Comparison of ENCODE assay signal across 10 cellular contexts in the genomic region with DNA sequence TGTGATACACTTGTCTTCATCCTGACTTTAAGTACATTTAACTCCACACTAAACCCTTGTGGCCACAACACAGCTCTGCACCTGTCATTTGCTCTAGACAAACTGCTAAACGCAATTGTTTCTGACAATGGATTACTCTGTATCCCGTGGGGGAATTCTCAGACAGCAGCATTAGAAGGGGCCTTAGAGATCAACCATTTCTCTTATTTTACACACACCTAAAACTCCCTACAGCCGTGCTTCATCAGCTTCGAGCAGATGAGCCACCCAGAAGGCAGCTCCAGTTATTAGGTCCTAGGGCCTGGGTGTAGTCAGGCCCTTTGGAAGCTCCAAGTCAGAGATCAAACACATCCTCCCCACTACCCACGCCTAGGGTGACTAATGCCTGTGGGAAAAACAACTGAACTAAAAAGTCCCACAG. TPM values are rescaled to one million over a fixed set of nuclear protein-coding genes. Genes with fewer than 3 reads are reported as not detected.
DNase-seq lines count a peak whose midpoint lies in the region; ATAC-seq and TF ChIP-seq lines count a peak whose summit lies in the region.
"Had no signal": no experiment of that assay in that cellular context is flagged by ENCODE, and none has a peak within 500 bp of the region (broad histone marks: within the 10 kb centered on the region; RNA-seq: fewer than 3 reads in every experiment).

No MANE protein-coding gene starts in this region.

- H3K27ac ChIP-seq in OCI-LY3 (ENCODE audit: low read length), result peak overlapping the region; percentile 75

- H3K4me3 ChIP-seq in BE2C (ENCODE audit: low read depth, low read length), result no peak overlapping the region
- peak overlapping the region; percentile 94; the same call in 1 of the 2 replicates for H3K4me3 ChIP-seq in OCI-LY3 (ENCODE audit: low read length)

- H3K36me3 ChIP-seq in BE2C (no peaks in the 10 kb centered on the region), OCI-LY3 (replicated peaks; ENCODE audit: low read depth, low read length) (peaks cover 27% of the 10 kb centered on the region)

- no peak for DNase-seq in BE2C
- no peak for DNase-seq in GM13977 (ENCODE audit: low spot score)
- DNase-seq in fibroblast of peridontal ligament (ENCODE audit: extremely low read depth), result peak; percentile 43
- DNase-seq in anterior cingulate cortex (lab: John Stamatoyannopoulos, UW), result no peak
- no peak for DNase-seq in GM19238 (ENCODE audit: insufficient read length, low spot score)
- DNase-seq in NCI-H2029 (lab: John Stamatoyannopoulos, UW), result no peak
- DNase-seq: activated CD8-positive, alpha-beta memory T cell treated with anti-CD3 and anti-CD28 coated beads for 24 hours; KG1 had no signal

- TF ChIP-seq CTCF in BE2C (IDR thresholded peaks at IDR 0.05; ENCODE audit: low read depth, low read length), result peak; percentile 23
- peak; percentile 28 for TF ChIP-seq CTCF in GM13977 (IDR thresholded peaks at IDR 0.05; ENCODE audit: extremely low read depth, insufficient read depth, missing control alignments)
- peak; percentile 55 for TF ChIP-seq CTCF in OCI-LY3 (IDR thresholded peaks at IDR 0.05; ENCODE audit: low read depth, low read length)

- no peaks in the 10 kb centered on the region for H3K4me1 ChIP-seq in BE2C
- H3K4me1 ChIP-seq in OCI-LY3 (ENCODE audit: low read length), result peaks cover 66% of the 10 kb centered on the region

- H3K9me3 ChIP-seq in BE2C, result no peaks in the 10 kb centered on the region
- no peaks in the 10 kb centered on the region; the same call in 1 of the 2 replicates for H3K9me3 ChIP-seq in OCI-LY3 (ENCODE audit: insufficient read depth, low read length)

- in situ Hi-C loops in GM13977 (cut with MboI; ENCODE audit: low pct_unique_long_range_greater_than_20kb, low sequenced_read_pairs, unreplicated experiment), result no loop called here

- H4K20me1 ChIP-seq in OCI-LY3 (ENCODE audit: insufficient read depth, low read length), result no peaks in the 10 kb centered on the region

- peak overlapping the region; percentile 82 for H3K4me2 ChIP-seq in OCI-LY3 (ENCODE audit: low read length)

- H3K27me3 ChIP-seq in BE2C (no peaks in the 10 kb centered on the region), OCI-LY3 (ENCODE audit: low read depth, low read length) (no peaks in the 10 kb centered on the region)

- no peak for ATAC-seq in HG02970 (IDR thresholded peaks at IDR 0.05; ENCODE audit: low FRiP score, unreplicated experiment)

- H3K9ac ChIP-seq in OCI-LY3 (ENCODE audit: low read length), result peak overlapping the region; percentile 96; the same call in 1 of the 2 replicates

- peak overlapping the region; percentile 51; the same call in 1 of the 2 replicates for H2AFZ ChIP-seq in OCI-LY3 (ENCODE audit: low read depth, low read length)

- peaks cover 43% of the 10 kb centered on the region for H3K79me2 ChIP-seq in OCI-LY3 (ENCODE audit: low read length)

RNA-seq across cellular contexts. Expression of a gene that starts 1.3 kb away (rescaled TPM):
- polyA plus RNA-seq in BE2C (2012; ENCODE audit: insufficient read depth, insufficient read length, low read depth), result 3.9 TPM
